12 cellular contexts compared by ENCODE assay signal in genomic region chr17:74326506-74326905, GRCh38. TPM values are rescaled to one million over a fixed set of nuclear protein-coding genes. Genes with fewer than 3 reads are reported as not detected.
A peak's percentile ranks its signal among the peaks of the same experiment; 100 is the strongest.
DNase-seq lines count a peak whose midpoint lies in the region; ATAC-seq, FAIRE-seq and TF ChIP-seq lines count a peak whose summit lies in the region.
"Had no signal": no experiment of that assay in that cellular context is flagged by ENCODE, and none has a peak within 500 bp of the region (broad histone marks: within the 10 kb centered on the region; RNA-seq: fewer than 3 reads in every experiment).

No MANE protein-coding gene starts in this region.

- no peak for TF ChIP-seq CTCF in H9 (conservative IDR thresholded peaks at IDR 0.05)
- no peak for TF ChIP-seq CTCF in nephron progenitor cell (IDR thresholded peaks at IDR 0.05)

- H4K8ac ChIP-seq in H9 (replicated peaks; ENCODE audit: insufficient read length, low read depth, low read length): no peak overlapping the region

- H3K36me3 Mint-ChIP-seq in H9 (ENCODE audit: insufficient read depth in 1 of 3, low read depth in 3 of 3) (no peaks in the 10 kb centered on the region; a peak in 1 of 7 replicates), nephron progenitor cell (ENCODE audit: low read depth) (no peaks in the 10 kb centered on the region)

- no peak overlapping the region for H3K23ac ChIP-seq in H9 (ENCODE audit: insufficient read length, low read depth, low read length)

- DNase-seq in H9 (no peak), nephron progenitor cell (no peak), RCC 7860 (ENCODE audit: low spot score) (no peak), NCI-H748 (lab: John Stamatoyannopoulos, UW; ENCODE audit: unreplicated experiment) (no peak)
- no peak for DNase-seq in effector memory CD4-positive, alpha-beta T cell
- DNase-seq: DND-41 had no signal

- H4K5ac ChIP-seq in H9 (ENCODE audit: insufficient read length, low read depth, low read length): no peak overlapping the region

- H2BK5ac ChIP-seq in H9 (ENCODE audit: insufficient read length, low read length): no peak overlapping the region

- H3K4me1 ChIP-seq in ACC112 (ENCODE audit: control insufficient read depth, insufficient read depth, low read length, unreplicated experiment) (peaks cover 4% of the 10 kb centered on the region), H9 (ENCODE audit: insufficient read depth, low read length) (no peaks in the 10 kb centered on the region)
- peaks cover 29% of the 10 kb centered on the region for H3K4me1 ChIP-seq in effector memory CD4-positive, alpha-beta T cell (ENCODE audit: control insufficient read depth, insufficient read depth, low read length, poor library complexity, severe bottlenecking)

- no CpG with 5 or more reads among the region's 10 CpGs for WGBS in H9 (ENCODE audit: extremely low coverage, insufficient read length, low lambda C conversion rate)

- H3K4me1 Mint-ChIP-seq in H9 (peaks cover 17 to 30% of the 10 kb centered on the region in 2 experiments), nephron progenitor cell (peaks cover 34% of the 10 kb centered on the region)

- no peak for ATAC-seq in GM18868 (IDR thresholded peaks at IDR 0.05; ENCODE audit: unreplicated experiment)
- ATAC-seq in HG02938 (IDR thresholded peaks at IDR 0.05; ENCODE audit: unreplicated experiment): no peak

- no peak overlapping the region for H3K14ac ChIP-seq in H9 (ENCODE audit: insufficient read depth, low read length)

- H3K79me2 ChIP-seq in ACC112 (ENCODE audit: control insufficient read depth, insufficient read depth, low read length, unreplicated experiment) (no peaks in the 10 kb centered on the region), H9 (ENCODE audit: insufficient read depth, low read length) (no peaks in the 10 kb centered on the region)

- H3K9me3 Mint-ChIP-seq in H9: no peaks in the 10 kb centered on the region
- no peaks in the 10 kb centered on the region for H3K9me3 Mint-ChIP-seq in nephron progenitor cell

- no peak overlapping the region for H2AK5ac ChIP-seq in H9 (ENCODE audit: insufficient read length, low read length)

- no peaks in the 10 kb centered on the region for H3K79me1 ChIP-seq in H9 (ENCODE audit: insufficient read depth, low read depth, low read length, poor library complexity, severe bottlenecking)

- no peak overlapping the region for H2AFZ ChIP-seq in ACC112 (ENCODE audit: low read length, unreplicated experiment)
- H2AFZ ChIP-seq in H9 (ENCODE audit: low read length): no peak overlapping the region

- no peak overlapping the region for H3K18ac ChIP-seq in H9 (ENCODE audit: insufficient read length, low read depth, low read length)

- no peak for FAIRE-seq in RCC 7860 (lab: Jason Lieb, UNC)

- no peak overlapping the region for H3K27ac ChIP-seq in ACC112 (ENCODE audit: low read depth, low read length)
- no peak overlapping the region for H3K27ac ChIP-seq in H9 (ENCODE audit: insufficient read length, low read depth, low read length)
- no peak overlapping the region for H3K27ac ChIP-seq in effector memory CD4-positive, alpha-beta T cell (ENCODE audit: insufficient read depth, low read length, poor library complexity, severe bottlenecking)

- no peaks in the 10 kb centered on the region for H4K20me1 ChIP-seq in H9 (ENCODE audit: control insufficient read depth, insufficient read depth, insufficient read length)

- H3K4me2 ChIP-seq in H9 (ENCODE audit: insufficient read depth, insufficient read length, low read length): peak overlapping the region; percentile 71

- no peak overlapping the region for H3K56ac ChIP-seq in H9 (ENCODE audit: insufficient read length, low read depth, low read length)

- peaks cover 86% of the 10 kb centered on the region for H3K27me3 Mint-ChIP-seq in H9 (ENCODE audit: low read depth)
- peaks cover 77% of the 10 kb centered on the region for H3K27me3 Mint-ChIP-seq in nephron progenitor cell (ENCODE audit: low read depth, poor library complexity)

- H3K27me3 ChIP-seq in ACC112 (ENCODE audit: insufficient read depth, low read length) (peaks cover 54% of the 10 kb centered on the region), H9 (ENCODE audit: insufficient read depth, low read length) (no peaks in the 10 kb centered on the region; the same call in 1 of the 2 replicates)
- H3K27me3 ChIP-seq in effector memory CD4-positive, alpha-beta T cell (replicated peaks; ENCODE audit: control insufficient read depth, insufficient read depth, low read length, poor library complexity, severe bottlenecking): no peaks in the 10 kb centered on the region

- H3K9me3 ChIP-seq in H9 (ENCODE audit: control insufficient read depth, low read depth, low read length): no peaks in the 10 kb centered on the region
- no peaks in the 10 kb centered on the region for H3K9me3 ChIP-seq in effector memory CD4-positive, alpha-beta T cell (ENCODE audit: control insufficient read depth, low read length)

- no peak overlapping the region for H3T11ph ChIP-seq in H9 (ENCODE audit: low read length)

- H3K4me3 ChIP-seq in ACC112 (ENCODE audit: low read depth, low read length): peak overlapping the region; percentile 25; the same call in 1 of the 2 replicates
- H3K4me3 ChIP-seq in effector memory CD4-positive, alpha-beta T cell (ENCODE audit: insufficient read depth, low read depth, low read length, poor library complexity, severe bottlenecking): peak overlapping the region; percentile 26

- H2BK20ac ChIP-seq in H9 (ENCODE audit: low read depth, low read length, poor library complexity, severe bottlenecking): no peak overlapping the region

- H2BK120ac ChIP-seq in H9 (ENCODE audit: low read depth, low read length, poor library complexity, severe bottlenecking): no peak overlapping the region

- H4K91ac ChIP-seq in H9 (ENCODE audit: insufficient read length, low read depth, low read length): no peak overlapping the region

- H3K23me2 ChIP-seq in H9 (ENCODE audit: insufficient read length, low read depth, low read length, poor library complexity, severe bottlenecking): peaks cover 6% of the 10 kb centered on the region

- H3K27ac Mint-ChIP-seq in H9 (peak overlapping the region in 1 of 3 experiments; percentile 66; a peak in 1 of 7 replicates), nephron progenitor cell (no peak overlapping the region)

- H2BK15ac ChIP-seq in H9 (ENCODE audit: low read depth, low read length): no peak overlapping the region; the same call in 1 of the 2 replicates

- H3K4me3 Mint-ChIP-seq in H9 (peak overlapping the region; percentile 51 to 78), nephron progenitor cell (peak overlapping the region; percentile 73)

- H3K9ac ChIP-seq in H9 (ENCODE audit: extremely low read depth, insufficient read length, low read length): no peak overlapping the region

- H2BK12ac ChIP-seq in H9 (ENCODE audit: insufficient read length, low read depth, low read length): no peak overlapping the region

- no peaks in the 10 kb centered on the region for H3K36me3 ChIP-seq in ACC112 (ENCODE audit: insufficient read depth, low read length)
- no peaks in the 10 kb centered on the region for H3K36me3 ChIP-seq in effector memory CD4-positive, alpha-beta T cell (ENCODE audit: control insufficient read depth, insufficient read depth, low read length)

- no peak overlapping the region for H3K4ac ChIP-seq in H9 (ENCODE audit: low read depth, low read length)

RNA-seq across cellular contexts. Expression of gene KIF19, which starts 0.5 kb away (rescaled TPM):
- 0.13 and 0.18 TPM in 2 replicates for total RNA-seq in H9 (2021)
- total RNA-seq: RPMI7951 had no signal

RNA-seq across cellular contexts. Expression of gene BTBD17, which starts 35.2 kb away (rescaled TPM):
- 0.31 and 0.33 TPM in 2 replicates for total RNA-seq in H9 (2021)
- total RNA-seq: activated CD8-positive, alpha-beta memory T cell treated with anti-CD3 and anti-CD28 coated beads for 36 hours; RPMI7951 had no signal

RNA-seq across cellular contexts. Expression of gene GPR142, which starts 40.8 kb away (rescaled TPM):
- 0.33 TPM in 1 of 2 replicates, not detected in the other for total RNA-seq in H9 (2021)
- total RNA-seq: activated CD8-positive, alpha-beta memory T cell treated with anti-CD3 and anti-CD28 coated beads for 36 hours; RPMI7951 had no signal

RNA-seq across cellular contexts. Expression of gene DNAI2, which starts 52.5 kb away (rescaled TPM):
- not detected in 2 replicates for total RNA-seq in H9 (2021)
- total RNA-seq: dermis blood vessel endothelial cell, RPMI7951 had no signal
